In genomic region chr16:23538919-23539278, GRCh38 we compare ENCODE assay signal across 1 cellular context.
TF ChIP-seq lines count a peak whose summit lies in the region.

No MANE protein-coding gene starts in this region.

TF ChIP-seq in GM23338, 12 proteins besides CTCF, POLR2A, EP300 and RAD21:
- TF ChIP-seq NANOG (IDR thresholded peaks at IDR 0.05; ENCODE audit: borderline replicate concordance) (no peak), ZNF114 (CRISPR knock-in tag; IDR thresholded peaks at IDR 0.05) (no peak), ETS1 (IDR thresholded peaks at IDR 0.05) (no peak), STAT1 (IDR thresholded peaks at IDR 0.05; ENCODE audit: unreplicated experiment) (no peak), POLR2AphosphoS5 (IDR thresholded peaks at IDR 0.05; ENCODE audit: low read depth) (no peak), ZNF462 (CRISPR knock-in tag; IDR thresholded peaks at IDR 0.05) (no peak), CREB1 (CRISPR knock-in tag; IDR thresholded peaks at IDR 0.05; ENCODE audit: low read depth) (no peak), JUNB (IDR thresholded peaks at IDR 0.05; ENCODE audit: unreplicated experiment) (no peak), EZH2phosphoT487 (IDR thresholded peaks at IDR 0.05; ENCODE audit: unreplicated experiment) (no peak), REST (IDR thresholded peaks at IDR 0.05; ENCODE audit: unreplicated experiment) (no peak), EZH2 (IDR thresholded peaks at IDR 0.05; ENCODE audit: low read depth, unreplicated experiment) (no peak), ZNF331 (CRISPR knock-in tag; IDR thresholded peaks at IDR 0.05; ENCODE audit: low read depth) (no peak)
TF ChIP-seq in GM23338: peak in this region for 0.
